8 cellular contexts compared by ENCODE assay signal in genomic region chr22:19178065-19178658, GRCh38. TPM values are rescaled to one million over a fixed set of nuclear protein-coding genes. Genes with fewer than 3 reads are reported as not detected.
A peak's percentile ranks its signal among the peaks of the same experiment; 100 is the strongest.
DNase-seq lines count a peak whose midpoint lies in the region; ATAC-seq, FAIRE-seq and TF ChIP-seq lines count a peak whose summit lies in the region.

No MANE protein-coding gene starts in this region.

- H3K4me3 ChIP-seq in Peyer's patch (peak overlapping the region; percentile 79 to 100 (median 97)), astrocyte (ENCODE audit: insufficient read depth, low read depth, low read length) (peak overlapping the region; percentile 71), iPS-11a (ENCODE audit: low read depth, low read length) (peak overlapping the region; percentile 67), skeletal muscle tissue (ENCODE audit: low read length in 3 of 3) (peak overlapping the region; percentile 30 to 70 (median 63))

- peaks cover 0 to 15% (median 0%) of the 10 kb centered on the region in 3 donors for H3K36me3 ChIP-seq in Peyer's patch
- no peaks in the 10 kb centered on the region for H3K36me3 ChIP-seq in astrocyte (ENCODE audit: insufficient read depth, low read length)
- H3K36me3 ChIP-seq in skeletal muscle tissue (ENCODE audit: control insufficient read depth in 3 of 3, insufficient read depth in 3 of 3, low read length in 3 of 3), result peaks cover 20 to 31% (median 24%) of the 10 kb centered on the region in 3 donors

- H3K9me3 ChIP-seq in Peyer's patch (no peaks in the 10 kb centered on the region), astrocyte (ENCODE audit: insufficient read depth, low read depth, low read length) (no peaks in the 10 kb centered on the region), skeletal muscle tissue (ENCODE audit: control insufficient read depth in 3 of 3, low read length in 3 of 3) (no peaks in the 10 kb centered on the region)

- TF ChIP-seq CTCF in Peyer's patch (IDR thresholded peaks at IDR 0.05) (peak in 3 of 6 experiments; percentile 6 to 13 (median 8)), astrocyte (IDR thresholded peaks at IDR 0.05; ENCODE audit: insufficient read depth, low read depth, low read length) (no peak)

- H3K27me3 Mint-ChIP-seq in astrocyte (ENCODE audit: low read depth, unreplicated experiment), result no peaks in the 10 kb centered on the region

- no peak for FAIRE-seq in astrocyte (lab: Jason Lieb, UNC)

- TF ChIP-seq POLR2A in Peyer's patch (IDR thresholded peaks at IDR 0.05), result peak; percentile 54 to 78

- peaks cover 20% of the 10 kb centered on the region for H3K4me1 Mint-ChIP-seq in astrocyte (ENCODE audit: low read depth, unreplicated experiment)

- H2AFZ ChIP-seq in astrocyte (ENCODE audit: low read depth, low read length), result peak overlapping the region; percentile 73

- peak overlapping the region; percentile 85 for H3K4me2 ChIP-seq in astrocyte (ENCODE audit: low read length)

- peaks cover 43% of the 10 kb centered on the region for H4K20me1 ChIP-seq in astrocyte (ENCODE audit: insufficient read depth, low read length)

- peak overlapping the region; percentile 82 for H3K9ac ChIP-seq in astrocyte (ENCODE audit: low read length)
- H3K9ac ChIP-seq in skeletal muscle tissue (ENCODE audit: low read depth in 1 of 3, low read length in 3 of 3), result peak overlapping the region in 2 of 3 donors; percentile 50 to 84

- DNase-seq in activated T-cell treated with anti-CD3 and anti-CD28 coated beads for 24 hours (ENCODE audit: low read depth), result peak; percentile 30
- no peak for DNase-seq in activated T-cell treated with anti-CD3 and anti-CD28 coated beads for 4 hours
- peak; percentile 62 to 87 (median 81) for DNase-seq in Peyer's patch
- DNase-seq in astrocyte (ENCODE audit: low read depth), result no peak
- DNase-seq in GOT3 (lab: John Stamatoyannopoulos, UW), result no peak

- ATAC-seq in HG02943 (IDR thresholded peaks at IDR 0.05; ENCODE audit: low read depth, unreplicated experiment), result peak; percentile 23

- peaks cover 0 to 43% (median 28%) of the 10 kb centered on the region in 4 donors for H3K4me1 ChIP-seq in Peyer's patch
- peaks cover 32% of the 10 kb centered on the region for H3K4me1 ChIP-seq in astrocyte (ENCODE audit: insufficient read depth, low read length)
- peaks cover 26 to 56% (median 48%) of the 10 kb centered on the region in 3 donors for H3K4me1 ChIP-seq in skeletal muscle tissue (ENCODE audit: control insufficient read depth in 3 of 3, insufficient read depth in 3 of 3, low read length in 3 of 3)

- H3K79me2 ChIP-seq in astrocyte (ENCODE audit: insufficient read depth, low read length), result peaks cover 50% of the 10 kb centered on the region

- peaks cover 9% of the 10 kb centered on the region for H3K36me3 Mint-ChIP-seq in astrocyte (ENCODE audit: low read depth, unreplicated experiment)

- H3K27me3 ChIP-seq in Peyer's patch (no peaks in the 10 kb centered on the region), astrocyte (ENCODE audit: insufficient read depth, low read length) (no peaks in the 10 kb centered on the region), skeletal muscle tissue (ENCODE audit: control insufficient read depth in 3 of 3, insufficient read depth in 3 of 3, low read length in 3 of 3) (no peaks in the 10 kb centered on the region)

- peak overlapping the region; percentile 64 for H3K4me3 Mint-ChIP-seq in astrocyte (ENCODE audit: unreplicated experiment)

- H3K27ac ChIP-seq in Peyer's patch (peak overlapping the region; percentile 90 to 100 (median 94)), astrocyte (ENCODE audit: low read depth, low read length) (peak overlapping the region; percentile 66), skeletal muscle tissue (ENCODE audit: low read depth, low read length) (peak overlapping the region; percentile 64)

- H3K27ac Mint-ChIP-seq in astrocyte (ENCODE audit: unreplicated experiment), result no peak overlapping the region

- no peaks in the 10 kb centered on the region for H3K9me3 Mint-ChIP-seq in astrocyte (ENCODE audit: unreplicated experiment)

RNA-seq across cellular contexts. Expression of gene SLC25A1, which starts 0.4 kb away (rescaled TPM):
- total RNA-seq in Peyer's patch (100 to 1,000 TPM in 3 of 4 donors, 10 to 100 TPM in 1; 68.5 to 229 (median 185) TPM), astrocyte (84.5 and 97.9 TPM in 2 replicates), skeletal muscle tissue (17.2 TPM)

RNA-seq across cellular contexts. Expression of gene GSC2, which starts 28.1 kb away (rescaled TPM):
- total RNA-seq in Peyer's patch, result not detected
- not detected in 2 replicates for total RNA-seq in astrocyte
- total RNA-seq in skeletal muscle tissue, result not detected

RNA-seq across cellular contexts. Expression of gene ESS2, which starts 33.7 kb away (rescaled TPM):
- total RNA-seq in Peyer's patch (10 to 100 TPM; 10.1 to 36.3 (median 14.3) TPM), astrocyte (16.0 and 16.1 TPM in 2 replicates), skeletal muscle tissue (3.7 TPM)

RNA-seq across cellular contexts. Expression of gene TSSK2, which starts 47.1 kb away (rescaled TPM):
- total RNA-seq in Peyer's patch (under 1 TPM in 1 of 4 donors, not detected in 3; 0.85 TPM), astrocyte (not detected in 2 replicates), skeletal muscle tissue (not detected)

RNA-seq across cellular contexts. Expression of gene DGCR2, which starts 56.0 kb away (rescaled TPM):
- total RNA-seq in Peyer's patch (100 to 1,000 TPM in 1 of 4 donors, 10 to 100 TPM in 3; 49.5 to 101 (median 92.1) TPM), astrocyte (48.4 and 49.4 TPM in 2 replicates), skeletal muscle tissue (41.8 TPM)

Comparison
In these comparisons a context has a peak if more than half of its experiments do, and no peak if none do; other contexts are left out.
1. DNase-seq: peak in activated T-cell treated with anti-CD3 and anti-CD28 coated beads for 24 hours (single experiment) and Peyer's patch (3 of 3); none in activated T-cell treated with anti-CD3 and anti-CD28 coated beads for 4 hours (single experiment), astrocyte (single experiment) and GOT3 (single experiment).
2. Peak in every context shown above with its lines, with median percentiles within 50 percentile points of each other: H3K27ac ChIP-seq and H3K4me3 ChIP-seq.